15 cellular contexts compared by ENCODE assay signal in the genomic region with DNA sequence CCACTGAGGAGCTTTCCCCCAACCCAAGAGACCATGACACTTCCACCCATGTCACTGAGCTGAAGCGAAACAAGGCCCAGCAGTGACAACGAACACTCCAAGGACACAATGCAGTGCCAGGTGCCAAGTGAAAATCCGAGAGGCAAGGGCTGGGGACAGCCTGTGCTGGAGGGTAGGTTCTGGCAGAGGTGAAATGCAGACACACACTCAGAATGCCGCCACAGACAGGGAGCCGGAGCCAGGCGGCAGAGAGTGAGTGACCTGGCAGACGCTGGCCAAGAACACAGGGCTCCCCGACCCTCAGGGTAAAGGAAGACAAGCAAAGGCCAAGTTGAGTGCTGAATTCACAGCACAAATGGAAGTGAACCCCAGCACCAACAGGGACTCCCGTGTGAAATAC.
DNase-seq lines count a peak whose midpoint lies in the region; ATAC-seq and TF ChIP-seq lines count a peak whose summit lies in the region.
"Had no signal": no experiment of that assay in that cellular context is flagged by ENCODE, and none has a peak within 500 bp of the region (broad histone marks: within the 10 kb centered on the region; RNA-seq: fewer than 3 reads in every experiment).

No MANE protein-coding gene starts in this region.

- CTCF ChIA-PET in activated CD8-positive, alpha-beta T cell treated with anti-CD3 and anti-CD28 coated beads, Interleukin-2, amount 10 ng/mL, durations not matched to agents 7 days and 5 days (lab: Charles Lee) = interaction anchor here (0.9 to 25.7 kb wide), 3 partner anchors 37 to 132 kb away, joined by 4 to 656 read pairs (median 98); no protein-coding TSS in a partner anchor

- ATAC-seq in CD4-positive, CD25-positive, alpha-beta regulatory T cell (ENCODE audit: low read depth in 2 of 2) = no peak
- no peak for ATAC-seq in activated CD8-positive, alpha-beta T cell treated with anti-CD3 and anti-CD28 coated beads, Interleukin-2, amount 10 ng/mL, durations not matched to agents 7 days and 5 days
- ATAC-seq in left cardiac atrium (peak; percentile 45 to 59), gastrocnemius medialis (peak; percentile 44 to 59), GM21447 (IDR thresholded peaks at IDR 0.05; ENCODE audit: unreplicated experiment) (no peak), GM18861 (IDR thresholded peaks at IDR 0.05; ENCODE audit: unreplicated experiment) (no peak)
- ATAC-seq: Panc1 had no signal

- no peaks in the 10 kb centered on the region for H3K9me3 ChIP-seq in CD4-positive, CD25-positive, alpha-beta regulatory T cell (ENCODE audit: control insufficient read depth in 2 of 2, low read length in 2 of 2)
- no peaks in the 10 kb centered on the region for H3K9me3 ChIP-seq in gastrocnemius medialis
- H3K9me3 ChIP-seq: BLaER1 treated with 17β-estradiol and CSF1 and Interleukin-3, amounts not matched to agents 10 nM and 100 nM had no signal

- H3K27ac Mint-ChIP-seq in CD4-positive, CD25-positive, alpha-beta regulatory T cell = peak overlapping the region; percentile 87 to 98 (median 92)
- H3K27ac Mint-ChIP-seq in activated CD8-positive, alpha-beta T cell treated with anti-CD3 and anti-CD28 coated beads, Interleukin-2, amount 10 ng/mL, durations not matched to agents 7 days and 5 days = peak overlapping the region; percentile 23

- no peak overlapping the region for H3K4me3 ChIP-seq in CD4-positive, CD25-positive, alpha-beta regulatory T cell (ENCODE audit: low read depth, low read length)
- H3K4me3 ChIP-seq in gastrocnemius medialis = peak overlapping the region in 2 of 4 donors; percentile 12 to 14
- H3K4me3 ChIP-seq: BLaER1 treated with 17β-estradiol and CSF1 and Interleukin-3, amounts not matched to agents 10 nM and 100 nM had no signal

- peak overlapping the region; percentile 60 for H3K27ac ChIP-seq in CD4-positive, CD25-positive, alpha-beta regulatory T cell (ENCODE audit: insufficient read depth, low read length, poor library complexity, severe bottlenecking)
- peak overlapping the region; percentile 96 to 100 (median 99) for H3K27ac ChIP-seq in gastrocnemius medialis

- in situ Hi-C loops in gastrocnemius medialis (cut with MboI; ENCODE audit: low sequenced_read_pairs in 4 of 4) = loop anchor here in 1 of 4 donors (5.0 kb wide), 1 partner anchor 37 kb away; no protein-coding TSS in a partner anchor

- peaks cover 35 to 95% (median 79%) of the 10 kb centered on the region in 4 donors for H3K4me1 Mint-ChIP-seq in CD4-positive, CD25-positive, alpha-beta regulatory T cell
- H3K4me1 Mint-ChIP-seq in activated CD8-positive, alpha-beta T cell treated with anti-CD3 and anti-CD28 coated beads, Interleukin-2, amount 10 ng/mL, durations not matched to agents 7 days and 5 days (ENCODE audit: low read depth) = peaks cover 77% of the 10 kb centered on the region

- H3K4me3 Mint-ChIP-seq in CD4-positive, CD25-positive, alpha-beta regulatory T cell = peak overlapping the region in 1 of 4 donors; percentile 12
- H3K4me3 Mint-ChIP-seq in activated CD8-positive, alpha-beta T cell treated with anti-CD3 and anti-CD28 coated beads, Interleukin-2, amount 10 ng/mL, durations not matched to agents 7 days and 5 days = no peak overlapping the region

- POLR2A ChIA-PET in activated CD8-positive, alpha-beta T cell treated with anti-CD3 and anti-CD28 coated beads, Interleukin-2, amount 10 ng/mL, durations not matched to agents 7 days and 5 days (lab: Charles Lee) = interaction anchor here (3.4 kb wide), 1 partner anchor 38 kb away, joined by 22 read pairs; no protein-coding TSS in a partner anchor

- peak in 1 of 2 donors; percentile 34 for TF ChIP-seq POLR2A in gastrocnemius medialis (IDR thresholded peaks at IDR 0.05)

- intact Hi-C loops in left cardiac atrium (cut with DNase I) (no loop called here), gastrocnemius medialis (cut with DNase I; ENCODE audit: low total_unique reads) (no loop called here)

- peaks cover 8% of the 10 kb centered on the region for H3K36me3 ChIP-seq in CD4-positive, CD25-positive, alpha-beta regulatory T cell (ENCODE audit: control insufficient read depth, insufficient read depth, low read length)
- no peaks in the 10 kb centered on the region for H3K36me3 ChIP-seq in gastrocnemius medialis

- H3K36me3 Mint-ChIP-seq in CD4-positive, CD25-positive, alpha-beta regulatory T cell = peaks cover 4% of the 10 kb centered on the region
- H3K36me3 Mint-ChIP-seq in activated CD8-positive, alpha-beta T cell treated with anti-CD3 and anti-CD28 coated beads, Interleukin-2, amount 10 ng/mL, durations not matched to agents 7 days and 5 days (ENCODE audit: low read depth) = peaks cover 9% of the 10 kb centered on the region

- no peaks in the 10 kb centered on the region for H3K27me3 ChIP-seq in CD4-positive, CD25-positive, alpha-beta regulatory T cell (ENCODE audit: control insufficient read depth, insufficient read depth, low read length)
- H3K27me3 ChIP-seq in gastrocnemius medialis = no peaks in the 10 kb centered on the region
- H3K27me3 ChIP-seq: BLaER1 treated with 17β-estradiol and CSF1 and Interleukin-3, amounts not matched to agents 10 nM and 100 nM had no signal

- no peaks in the 10 kb centered on the region for H3K9me3 Mint-ChIP-seq in CD4-positive, CD25-positive, alpha-beta regulatory T cell
- no peaks in the 10 kb centered on the region for H3K9me3 Mint-ChIP-seq in activated CD8-positive, alpha-beta T cell treated with anti-CD3 and anti-CD28 coated beads, Interleukin-2, amount 10 ng/mL, durations not matched to agents 7 days and 5 days (ENCODE audit: insufficient read depth)

- peaks cover 53% of the 10 kb centered on the region for H3K4me1 ChIP-seq in CD4-positive, CD25-positive, alpha-beta regulatory T cell (ENCODE audit: control insufficient read depth, insufficient read depth, low read length, poor library complexity, severe bottlenecking)
- H3K4me1 ChIP-seq in gastrocnemius medialis = peaks cover 92 to 98% of the 10 kb centered on the region in 2 donors

- no peak for DNase-seq in CD4-positive, CD25-positive, alpha-beta regulatory T cell
- DNase-seq in activated CD8-positive, alpha-beta T cell treated with anti-CD3 and anti-CD28 coated beads, Interleukin-2, amount 10 ng/mL, durations not matched to agents 7 days and 5 days = no peak
- DNase-seq in left cardiac atrium = no peak
- DNase-seq in gastrocnemius medialis = peak; percentile 74 to 94
- no peak for DNase-seq in iPS-NIHi7 (ENCODE audit: extremely low spot score)
- DNase-seq in NK-92 (lab: John Stamatoyannopoulos, UW; ENCODE audit: unreplicated experiment) = no peak
- DNase-seq: activated CD8-positive, alpha-beta memory T cell treated with anti-CD3 and anti-CD28 coated beads, Interleukin-2, amount 50 U/mL, for 4 hours; GF-D8; NCI-H2171 treated with DMSO at 0.1 percent for 48 hours; stimulated activated CD4-positive, alpha-beta T cell treated with anti-CD3 and anti-CD28 coated beads, Interleukin-12 subunit alpha, Interleukin-12 subunit beta, amount 100 ng/mL, for 4 hours; T1000 had no signal

- no peak for TF ChIP-seq CTCF in gastrocnemius medialis (IDR thresholded peaks at IDR 0.05 in 4 of 5, conservative IDR thresholded peaks at IDR 0.05 in 1 of 5)

- H3K27me3 Mint-ChIP-seq in CD4-positive, CD25-positive, alpha-beta regulatory T cell = no peaks in the 10 kb centered on the region
- H3K27me3 Mint-ChIP-seq in activated CD8-positive, alpha-beta T cell treated with anti-CD3 and anti-CD28 coated beads, Interleukin-2, amount 10 ng/mL, durations not matched to agents 7 days and 5 days (ENCODE audit: low read depth) = no peaks in the 10 kb centered on the region

Comparison
In these comparisons a context has a peak if more than half of its experiments do, and no peak if none do; other contexts are left out.
1. ATAC-seq: peak in left cardiac atrium (2 of 2) and gastrocnemius medialis (2 of 2); none in CD4-positive, CD25-positive, alpha-beta regulatory T cell (0 of 2), activated CD8-positive, alpha-beta T cell treated with anti-CD3 and anti-CD28 coated beads, Interleukin-2, amount 10 ng/mL, durations not matched to agents 7 days and 5 days (single experiment), GM21447 (single experiment) and GM18861 (single experiment).
2. DNase-seq: peak in gastrocnemius medialis (2 of 2); none in CD4-positive, CD25-positive, alpha-beta regulatory T cell (0 of 3), activated CD8-positive, alpha-beta T cell treated with anti-CD3 and anti-CD28 coated beads, Interleukin-2, amount 10 ng/mL, durations not matched to agents 7 days and 5 days (single experiment), left cardiac atrium (single experiment), iPS-NIHi7 (single experiment) and NK-92 (single experiment).